ENCODE assay signal across 14 cellular contexts in the genomic region with DNA sequence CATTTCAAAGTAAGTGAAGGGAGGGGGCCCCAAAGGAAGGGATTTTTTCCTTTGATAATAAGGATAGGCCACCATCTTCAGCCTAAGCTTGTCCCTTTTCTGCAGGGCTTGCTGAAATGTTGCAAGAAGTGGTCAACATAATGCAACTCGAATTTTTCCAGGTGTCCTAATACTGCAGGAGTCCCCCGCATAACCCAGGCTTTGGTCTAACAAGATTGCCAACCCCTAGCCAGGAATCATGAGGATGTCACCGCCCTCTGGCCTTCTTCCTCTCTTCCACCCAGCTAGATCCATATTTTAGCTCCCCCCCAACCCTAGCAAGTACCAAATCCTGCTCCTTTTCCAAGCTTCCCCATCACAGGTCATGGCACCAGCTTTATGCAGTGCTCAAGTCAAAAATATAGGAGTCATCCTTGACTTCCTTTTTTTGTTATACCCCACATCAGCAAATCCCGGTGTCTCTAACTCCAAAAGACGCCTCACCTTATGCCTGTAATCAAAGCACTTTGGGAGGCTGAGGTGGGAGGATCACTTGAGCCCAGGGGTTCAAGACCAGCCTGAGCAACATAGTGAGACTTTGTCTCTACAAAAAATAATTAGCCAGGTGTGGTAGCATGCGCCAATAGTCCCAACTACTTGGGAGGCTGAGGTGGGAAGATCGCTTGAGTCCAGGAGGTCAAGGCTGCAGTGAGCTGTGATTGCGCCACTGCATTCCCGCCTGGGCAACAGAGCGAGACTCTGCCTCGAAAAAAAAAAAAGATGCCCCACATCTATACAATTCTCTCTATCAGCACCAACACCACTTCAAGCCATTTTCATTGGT. TPM values are rescaled to one million over a fixed set of nuclear protein-coding genes. Genes with fewer than 3 reads are reported as not detected.
DNase-seq lines count a peak whose midpoint lies in the region; ATAC-seq, FAIRE-seq and TF ChIP-seq lines count a peak whose summit lies in the region.
"Had no signal": no experiment of that assay in that cellular context is flagged by ENCODE, and none has a peak within 500 bp of the region (broad histone marks: within the 10 kb centered on the region; RNA-seq: fewer than 3 reads in every experiment).

No MANE protein-coding gene starts in this region.

- no peak for DNase-seq in H1 (ENCODE audit: low read depth in 1 of 2, low spot score in 2 of 2)
- peak; percentile 73 to 85 for DNase-seq in trophoblast cell
- no peak for DNase-seq in hypothalamus (lab: John Stamatoyannopoulos, UW)
- DNase-seq in sciatic nerve (ENCODE audit: low spot score) = no peak
- DNase-seq in NCI-H1417 (lab: John Stamatoyannopoulos, UW) = no peak
- DNase-seq: activated CD4-positive, alpha-beta T cell treated with anti-CD3 and anti-CD28 coated beads for 48 hours; activated T-cell treated with anti-CD3 and anti-CD28 coated beads for 4 hours; HCEC 1CT; NCI-H1092 treated with DMSO at 0.1 percent for 48 hours; NK-92 treated with Interleukin-12 subunit alpha and Interleukin-12 subunit beta, amount 100 ng/mL, for 24 hours; SHP77; stimulated activated CD4-positive, alpha-beta T cell treated with anti-CD3 and anti-CD28 coated beads, Interleukin-4, amount 100 ng/mL, for 1 hour had no signal

- H2BK5ac ChIP-seq in H1 (ENCODE audit: low read depth, low read length) (no peak overlapping the region), trophoblast cell (ENCODE audit: low read depth, low read length, poor library complexity) (no peak overlapping the region)

- no peak overlapping the region for H4K91ac ChIP-seq in H1 (replicated peaks; ENCODE audit: insufficient read length, low read length)
- H4K91ac ChIP-seq in trophoblast cell (ENCODE audit: low read depth, low read length) = no peak overlapping the region

- POLR2A ChIA-PET in HEK293 (lab: Yijun Ruan, JAX) = no interaction called here
- POLR2A ChIA-PET in H1 (lab: Charles Lee; ENCODE audit: partially characterized antibody) = interaction anchor here (0.8 to 11.8 kb wide), 6 partner anchors 9 to 40 kb away, joined by 3 to 165 read pairs (median 4); a partner anchor contains a TSS

- H3K9ac ChIP-seq in H1 (replicated peaks in 1 of 4; ENCODE audit: extremely low read depth in 1 of 4, low read depth in 3 of 4, low read length in 3 of 4) (no peak overlapping the region), trophoblast cell (ENCODE audit: low read length) (no peak overlapping the region)

- H3K27me3 ChIP-seq in H1 (replicated peaks in 1 of 4; ENCODE audit: control insufficient read depth in 3 of 4, extremely low read depth in 1 of 4, insufficient read depth in 3 of 4, low read length in 3 of 4) (no peaks in the 10 kb centered on the region), trophoblast cell (ENCODE audit: insufficient read depth, low read length) (no peaks in the 10 kb centered on the region)

- H4K8ac ChIP-seq in H1 (ENCODE audit: extremely low read depth, insufficient read depth, low read length) = no peak overlapping the region
- no peak overlapping the region for H4K8ac ChIP-seq in trophoblast cell (ENCODE audit: low read depth, low read length)

- no peak overlapping the region for H2BK12ac ChIP-seq in H1 (ENCODE audit: low read depth, low read length)
- no peak overlapping the region for H2BK12ac ChIP-seq in trophoblast cell (ENCODE audit: low read length)

- H3K23me2 ChIP-seq in H1 (ENCODE audit: low read depth, low read length) = no peaks in the 10 kb centered on the region

- no peak for TF ChIP-seq POLR2A in H1 (IDR thresholded peaks at IDR 0.05; ENCODE audit: control extremely low read depth in 1 of 2, low read depth in 2 of 2, low read length in 2 of 2)

- H3K4ac ChIP-seq in H1 (replicated peaks; ENCODE audit: insufficient read length, low read depth, low read length) = peak overlapping the region; percentile 8
- no peak overlapping the region for H3K4ac ChIP-seq in trophoblast cell (ENCODE audit: low read depth, low read length)

- no peak overlapping the region for H4K5ac ChIP-seq in H1 (ENCODE audit: insufficient read length, low read depth, low read length)

- no peak for TF ChIP-seq RAD21 in H1 (IDR thresholded peaks at IDR 0.05 in 1 of 2, conservative IDR thresholded peaks at IDR 0.05 in 1 of 2; ENCODE audit: low read depth in 2 of 2, low read length in 2 of 2)

- 87% methylated on average over 11 of the region's 11 CpGs; no CpG with 5 or more reads in 1 of the 2 experiments for WGBS in H1 (ENCODE audit: extremely low coverage in 1 of 2, insufficient coverage in 1 of 2, insufficient read length in 1 of 2, insufficient replicate concordance in 2 of 2, low coverage in 1 of 2, low lambda C conversion rate in 2 of 2, missing lambda C conversion rate in 1 of 2), 2 experiments
- WGBS in trophoblast cell (ENCODE audit: extremely low coverage, insufficient coverage, insufficient read length) = no CpG with 5 or more reads among the region's 11 CpGs

- H3K4me3 ChIP-seq in HEK293 (ENCODE audit: low read depth, low read length) (no peak overlapping the region), H1 (ENCODE audit: extremely low read depth in 1 of 4, insufficient read depth in 2 of 4, low read depth in 3 of 4, low read length in 4 of 4) (no peak overlapping the region), trophoblast cell (ENCODE audit: low read depth, low read length) (no peak overlapping the region)

- CTCF ChIA-PET in HEK293 (lab: Yijun Ruan, JAX) (interaction anchor here (0.7 kb wide), 1 partner anchor 49 kb away, joined by 3 read pairs; no protein-coding TSS in a partner anchor), H1 (lab: Charles Lee; ENCODE audit: partially characterized antibody) (interaction anchor here (0.6 to 1.5 kb wide), 4 partner anchors 7 to 17 kb away, joined by 3 to 5 read pairs (median 4); no protein-coding TSS in a partner anchor)

- no peak overlapping the region for H3K4me2 ChIP-seq in H1 (ENCODE audit: insufficient read depth in 1 of 2, low read depth in 2 of 2, low read length in 2 of 2)
- no peak overlapping the region for H3K4me2 ChIP-seq in trophoblast cell (ENCODE audit: low read length)

- no peak overlapping the region for H2BK120ac ChIP-seq in H1 (replicated peaks; ENCODE audit: low read depth, low read length)
- no peak overlapping the region for H2BK120ac ChIP-seq in trophoblast cell (ENCODE audit: insufficient read depth, low read length, poor library complexity)

- ATAC-seq in sciatic nerve = no peak

- H2AFZ ChIP-seq in H1 (ENCODE audit: low read length) (no peak overlapping the region), trophoblast cell (ENCODE audit: insufficient read depth, low read length, poor library complexity) (no peak overlapping the region)

- no peaks in the 10 kb centered on the region for H4K20me1 ChIP-seq in H1 (replicated peaks in 1 of 2; ENCODE audit: control insufficient read depth in 1 of 2, insufficient read depth in 2 of 2, low read length in 2 of 2)

- H3K4me1 ChIP-seq in HEK293 (ENCODE audit: control insufficient read depth, insufficient read depth, low read length) = no peaks in the 10 kb centered on the region
- peaks cover 2 to 5% (median 4%) of the 10 kb centered on the region in 4 experiments; a peak in 4 of 7 replicates for H3K4me1 ChIP-seq in H1 (replicated peaks in 1 of 4; ENCODE audit: control insufficient read depth in 3 of 4, insufficient read depth in 4 of 4, low read length in 3 of 4)
- no peaks in the 10 kb centered on the region for H3K4me1 ChIP-seq in trophoblast cell (ENCODE audit: control insufficient read depth in 1 of 2, insufficient read depth in 2 of 2, low read length in 2 of 2)

- H3K79me1 ChIP-seq in H1 (ENCODE audit: low read depth, low read length) (no peaks in the 10 kb centered on the region), trophoblast cell (ENCODE audit: low read length) (no peaks in the 10 kb centered on the region)

- H3K9me3 ChIP-seq in HEK293 (ENCODE audit: control insufficient read depth, insufficient read depth, low read depth, low read length) (no peaks in the 10 kb centered on the region), H1 (ENCODE audit: insufficient read depth in 2 of 2, low read depth in 1 of 2, low read length in 1 of 2) (no peaks in the 10 kb centered on the region), trophoblast cell (ENCODE audit: insufficient read depth, low read depth, low read length) (no peaks in the 10 kb centered on the region)

- FAIRE-seq in H1 (lab: Jason Lieb, UNC) = no peak
- FAIRE-seq: G401.6 had no signal

- H3K18ac ChIP-seq in H1 (ENCODE audit: extremely low read depth, low read length) (no peak overlapping the region), trophoblast cell (ENCODE audit: low read length) (no peak overlapping the region)

- no peak overlapping the region for H3K56ac ChIP-seq in H1 (replicated peaks; ENCODE audit: insufficient read length, low read depth, low read length)

- H3K79me2 ChIP-seq in H1 (ENCODE audit: control insufficient read depth in 1 of 2, insufficient read depth in 2 of 2, low read length in 2 of 2) (no peaks in the 10 kb centered on the region), trophoblast cell (ENCODE audit: control insufficient read depth, insufficient read depth, low read length, poor library complexity) (no peaks in the 10 kb centered on the region)

- intact Hi-C loops in sciatic nerve (cut with DNase I) = no loop called here

- no peak for TF ChIP-seq EP300 in H1 (IDR thresholded peaks at IDR 0.05; ENCODE audit: borderline replicate concordance in 1 of 2, low read depth in 2 of 2, low read length in 2 of 2)

- H3K14ac ChIP-seq in H1 (ENCODE audit: insufficient read length) = no peak overlapping the region
- no peak overlapping the region for H3K14ac ChIP-seq in trophoblast cell (ENCODE audit: low read length)

- H2BK20ac ChIP-seq in H1 (ENCODE audit: low read length) = no peak overlapping the region

- no peaks in the 10 kb centered on the region for H3K36me3 ChIP-seq in HEK293 (ENCODE audit: control insufficient read depth in 2 of 2, insufficient read depth in 1 of 2, low read length in 2 of 2)
- H3K36me3 ChIP-seq in H1 (ENCODE audit: control insufficient read depth in 2 of 4, insufficient read depth in 4 of 4, low read length in 3 of 4) = no peaks in the 10 kb centered on the region
- no peaks in the 10 kb centered on the region for H3K36me3 ChIP-seq in trophoblast cell (ENCODE audit: control insufficient read depth in 1 of 2, insufficient read depth in 2 of 2, low read length in 2 of 2)

- no peak overlapping the region for H2BK15ac ChIP-seq in H1 (ENCODE audit: low read length)

- H3K23ac ChIP-seq in H1 (ENCODE audit: insufficient read length) (no peak overlapping the region), trophoblast cell (ENCODE audit: low read length) (no peak overlapping the region)

- TF ChIP-seq CTCF in HEK293 (tag by site-specific recombination; IDR thresholded peaks at IDR 0.05) (no peak), H1 (IDR thresholded peaks at IDR 0.05; ENCODE audit: control extremely low read depth in 1 of 3, insufficient read depth in 1 of 3, low read depth in 1 of 3, low read length in 3 of 3) (no peak)

- no peak overlapping the region for H2AK5ac ChIP-seq in H1 (ENCODE audit: low read depth, low read length)
- no peak overlapping the region for H2AK5ac ChIP-seq in trophoblast cell (ENCODE audit: low read length)

- H3K27ac ChIP-seq in HEK293 (ENCODE audit: extremely low read depth, low read depth, low read length) (no peak overlapping the region), H1 (ENCODE audit: low read depth, low read length) (no peak overlapping the region), trophoblast cell (ENCODE audit: low read depth, low read length) (no peak overlapping the region)

- no peak overlapping the region for H4K12ac ChIP-seq in trophoblast cell (ENCODE audit: low read depth, low read length)

RNA-seq across cellular contexts. Expression of a gene that starts 9.1 kb away (rescaled TPM):
- 120 TPM in 2 replicates for total RNA-seq in H1 (2021; fragmentation: NEBNext Ultra II Directional; extraction: Animal tissue kit (Norgen Biotek cat#: 25700))
- 194 and 268 TPM in 2 replicates for polyA plus RNA-seq in H1 (2011; rRNA removed)
- polyA plus RNA-seq in H1 (2011; cell fraction: cytosol; rRNA removed) = 129 TPM
- polyA plus RNA-seq in H1 (2011; cell fraction: nucleus; rRNA removed) = 198 TPM
- polyA plus RNA-seq in H1 (2012, experiment 1 of 2) = 117 to 175 TPM (median 169 TPM) in 4 replicates
- 196 TPM for polyA plus RNA-seq in H1 (2012, experiment 2 of 2)
- 240 TPM for polyA plus RNA-seq in H1 (2013, experiment 1 of 2)
- polyA plus RNA-seq in H1 (2013, experiment 2 of 2) = 233 TPM
- polyA minus RNA-seq in H1 (2011; rRNA and poly(A)+ RNA removed) = 77.0 and 101 TPM in 2 replicates
- 101 TPM for polyA minus RNA-seq in H1 (2011; cell fraction: cytosol; rRNA and poly(A)+ RNA removed)
- polyA minus RNA-seq in H1 (2011; cell fraction: nucleus; rRNA and poly(A)+ RNA removed) = 53.7 TPM
- polyA plus RNA-seq in trophoblast cell (2013) = 39.7 and 41.3 TPM in 2 replicates
- 95.4 TPM for total RNA-seq in sciatic nerve

RNA-seq across cellular contexts. Expression of a gene that starts 13.5 kb away (rescaled TPM):
- 27.2 and 30.3 TPM in 2 replicates for total RNA-seq in H1 (2021; fragmentation: NEBNext Ultra II Directional; extraction: Animal tissue kit (Norgen Biotek cat#: 25700))
- polyA plus RNA-seq in H1 (2011; rRNA removed) = 30.6 and 54.7 TPM in 2 replicates
- polyA plus RNA-seq in H1 (2011; cell fraction: cytosol; rRNA removed) = 23.8 TPM
- polyA plus RNA-seq in H1 (2011; cell fraction: nucleus; rRNA removed) = 58.2 TPM
- polyA plus RNA-seq in H1 (2012, experiment 1 of 2) = 19.8 to 36.6 TPM (median 32.6 TPM) in 4 replicates
- 37.9 TPM for polyA plus RNA-seq in H1 (2012, experiment 2 of 2)
- 23.6 TPM for polyA plus RNA-seq in H1 (2013, experiment 1 of 2)
- 20.7 TPM for polyA plus RNA-seq in H1 (2013, experiment 2 of 2)
- polyA minus RNA-seq in H1 (2011; rRNA and poly(A)+ RNA removed) = 20.9 and 29.6 TPM in 2 replicates
- 20.2 TPM for polyA minus RNA-seq in H1 (2011; cell fraction: cytosol; rRNA and poly(A)+ RNA removed)
- polyA minus RNA-seq in H1 (2011; cell fraction: nucleus; rRNA and poly(A)+ RNA removed) = 42.0 TPM
- 17.6 and 18.6 TPM in 2 replicates for polyA plus RNA-seq in trophoblast cell (2013)
- 38.2 TPM for total RNA-seq in sciatic nerve

RNA-seq across cellular contexts. Expression of a gene that starts 29.9 kb away (rescaled TPM):
- total RNA-seq in H1 (2021; fragmentation: NEBNext Ultra II Directional; extraction: Animal tissue kit (Norgen Biotek cat#: 25700)) = 49.7 and 52.5 TPM in 2 replicates
- polyA plus RNA-seq in H1 (2011; rRNA removed) = 74.0 and 81.4 TPM in 2 replicates
- 60.7 TPM for polyA plus RNA-seq in H1 (2011; cell fraction: cytosol; rRNA removed)
- 171 TPM for polyA plus RNA-seq in H1 (2011; cell fraction: nucleus; rRNA removed)
- 44.5 to 61.8 TPM (median 58.5 TPM) in 4 replicates for polyA plus RNA-seq in H1 (2012, experiment 1 of 2)
- polyA plus RNA-seq in H1 (2012, experiment 2 of 2) = 64.3 TPM
- 66.7 TPM for polyA plus RNA-seq in H1 (2013, experiment 1 of 2)
- polyA plus RNA-seq in H1 (2013, experiment 2 of 2) = 68.1 TPM
- polyA minus RNA-seq in H1 (2011; rRNA and poly(A)+ RNA removed) = 97.7 and 111 TPM in 2 replicates
- polyA minus RNA-seq in H1 (2011; cell fraction: cytosol; rRNA and poly(A)+ RNA removed) = 39.0 TPM
- polyA minus RNA-seq in H1 (2011; cell fraction: nucleus; rRNA and poly(A)+ RNA removed) = 131 TPM
- 69.0 and 71.9 TPM in 2 replicates for polyA plus RNA-seq in trophoblast cell (2013)
- 87.4 TPM for total RNA-seq in sciatic nerve

RNA-seq across cellular contexts. Expression of a gene that starts 30.0 kb away (rescaled TPM):
- total RNA-seq in H1 (2021; fragmentation: NEBNext Ultra II Directional; extraction: Animal tissue kit (Norgen Biotek cat#: 25700)) = 5.2 and 6.9 TPM in 2 replicates
- polyA plus RNA-seq in H1 (2011; rRNA removed) = 6.9 and 10.3 TPM in 2 replicates
- polyA plus RNA-seq in H1 (2011; cell fraction: cytosol; rRNA removed) = 9.4 TPM
- polyA plus RNA-seq in H1 (2011; cell fraction: nucleus; rRNA removed) = 15.0 TPM
- 3.4 to 5.8 TPM (median 5.5 TPM) in 4 replicates for polyA plus RNA-seq in H1 (2012, experiment 1 of 2)
- polyA plus RNA-seq in H1 (2012, experiment 2 of 2) = 4.2 TPM
- polyA plus RNA-seq in H1 (2013, experiment 1 of 2) = 4.8 TPM
- 3.2 TPM for polyA plus RNA-seq in H1 (2013, experiment 2 of 2)
- polyA minus RNA-seq in H1 (2011; rRNA and poly(A)+ RNA removed) = 3.6 and 3.7 TPM in 2 replicates
- polyA minus RNA-seq in H1 (2011; cell fraction: cytosol; rRNA and poly(A)+ RNA removed) = 6.1 TPM
- polyA minus RNA-seq in H1 (2011; cell fraction: nucleus; rRNA and poly(A)+ RNA removed) = 10.5 TPM
- polyA plus RNA-seq in trophoblast cell (2013) = 0.97 and 1.2 TPM in 2 replicates
- total RNA-seq in sciatic nerve = 8.9 TPM

RNA-seq across cellular contexts. Expression of a gene that starts 33.6 kb away (rescaled TPM):
- total RNA-seq in H1 (2021; fragmentation: NEBNext Ultra II Directional; extraction: Animal tissue kit (Norgen Biotek cat#: 25700)) = 2.5 and 3.0 TPM in 2 replicates
- 2.0 and 3.2 TPM in 2 replicates for polyA plus RNA-seq in H1 (2011; rRNA removed)
- 4.1 TPM for polyA plus RNA-seq in H1 (2011; cell fraction: cytosol; rRNA removed)
- 8.0 TPM for polyA plus RNA-seq in H1 (2011; cell fraction: nucleus; rRNA removed)
- polyA plus RNA-seq in H1 (2012, experiment 1 of 2) = 1.9 to 4.4 TPM (median 3.5 TPM) in 4 replicates
- 0.77 TPM for polyA plus RNA-seq in H1 (2012, experiment 2 of 2)
- 1.3 TPM for polyA plus RNA-seq in H1 (2013, experiment 1 of 2)
- 1.3 TPM for polyA plus RNA-seq in H1 (2013, experiment 2 of 2)
- polyA minus RNA-seq in H1 (2011; rRNA and poly(A)+ RNA removed) = 1.2 and 2.7 TPM in 2 replicates
- polyA minus RNA-seq in H1 (2011; cell fraction: cytosol; rRNA and poly(A)+ RNA removed) = not detected
- 7.0 TPM for polyA minus RNA-seq in H1 (2011; cell fraction: nucleus; rRNA and poly(A)+ RNA removed)
- polyA plus RNA-seq in trophoblast cell (2013) = 0.11 and 0.17 TPM in 2 replicates
- total RNA-seq in sciatic nerve = 2.8 TPM

Comparison
In these comparisons a context has a peak if more than half of its experiments do, and no peak if none do; other contexts are left out.
1. DNase-seq: peak in trophoblast cell (2 of 2); none in H1 (0 of 2), hypothalamus (0 of 51), sciatic nerve (single experiment) and NCI-H1417 (0 of 3).